15 cellular contexts compared by ENCODE assay signal in the genomic region with DNA sequence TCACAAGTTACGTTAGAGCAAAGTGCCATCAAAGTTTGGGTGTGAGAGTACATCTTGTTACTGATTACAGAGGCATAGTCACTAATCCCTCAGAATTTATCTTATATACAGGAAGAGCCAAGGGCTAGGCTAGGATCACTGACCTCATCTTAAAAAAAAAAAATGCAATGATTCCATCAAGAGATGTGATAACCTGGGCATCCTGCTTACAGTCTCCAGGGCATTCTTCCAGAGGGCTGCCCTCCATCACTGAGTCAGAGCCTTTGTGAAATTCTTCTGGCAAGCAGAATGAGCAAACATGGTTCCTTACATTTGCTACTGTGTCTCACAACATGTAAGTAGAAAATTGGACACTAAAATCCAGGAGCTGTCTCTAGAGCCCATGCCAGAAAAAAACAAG.
DNase-seq lines count a peak whose midpoint lies in the region; ATAC-seq and TF ChIP-seq lines count a peak whose summit lies in the region.
"Had no signal": no experiment of that assay in that cellular context is flagged by ENCODE, and none has a peak within 500 bp of the region (broad histone marks: within the 10 kb centered on the region; RNA-seq: fewer than 3 reads in every experiment).

No MANE protein-coding gene starts in this region.

- in situ Hi-C loops in astrocyte of the spinal cord (cut with HindIII; ENCODE audit: low sequenced_read_pairs), result no loop called here

- POLR2A ChIA-PET in AG04449 (lab: Yijun Ruan, JAX), result interaction anchor here (0.7 kb wide), 1 partner anchor 465 kb away, joined by 3 read pairs; the partner anchor contains the start of gene PMFBP1
- POLR2A ChIA-PET in GM10248 (lab: Yijun Ruan, JAX), result no interaction called here

- H3K4me3 ChIP-seq in AG04449 (ENCODE audit: low read depth, low read length), result no peak overlapping the region
- H3K4me3 ChIP-seq in astrocyte of the spinal cord (ENCODE audit: low read depth, low read length), result no peak overlapping the region
- no peak overlapping the region for H3K4me3 ChIP-seq in hepatocyte
- H3K4me3 ChIP-seq: left ventricle myocardium inferior, neural progenitor cell had no signal

- H3K4me1 ChIP-seq in hepatocyte (ENCODE audit: insufficient read depth), result no peaks in the 10 kb centered on the region
- H3K4me1 ChIP-seq: left ventricle myocardium inferior, neural progenitor cell had no signal

- H3K9me3 ChIP-seq in hepatocyte (ENCODE audit: low read depth), result peaks cover 12% of the 10 kb centered on the region

- ATAC-seq in HG03097 (IDR thresholded peaks at IDR 0.05; ENCODE audit: low FRiP score, unreplicated experiment), result no peak

- DNase-seq in AG04449 (ENCODE audit: low read depth, low spot score) (peak; percentile 17), HT1080 (ENCODE audit: low read depth) (peak; percentile 62), astrocyte of the spinal cord (ENCODE audit: low read depth, low spot score) (peak; percentile 58), hepatocyte (ENCODE audit: low spot score) (peak; percentile 45), HuH-7.5 (ENCODE audit: low spot score) (no peak), MV-4-11 (lab: John Stamatoyannopoulos, UW) (no peak), GM10248 (ENCODE audit: extremely low spot score) (no peak)
- DNase-seq: activated CD4-positive, alpha-beta T cell treated with anti-CD3 and anti-CD28 coated beads for 4 hours; central memory CD4-positive, alpha-beta T cell; glutamatergic neuron; KG1; left ventricle myocardium inferior; stimulated activated CD8-positive, alpha-beta memory T cell treated with anti-CD3 and anti-CD28 coated beads, Interleukin-4, amount 100 ng/mL, for 48 hours had no signal

- no peaks in the 10 kb centered on the region for H4K20me1 ChIP-seq in hepatocyte (ENCODE audit: insufficient read depth, poor library complexity, severe bottlenecking)

- peak overlapping the region; percentile 55 for H3K27ac ChIP-seq in hepatocyte
- H3K27ac ChIP-seq: left ventricle myocardium inferior, neural progenitor cell had no signal

- H3K4me2 ChIP-seq in hepatocyte, result no peak overlapping the region
- H3K4me2 ChIP-seq: neural progenitor cell had no signal

- CTCF ChIA-PET in AG04449 (lab: Yijun Ruan, JAX), result no interaction called here
- CTCF ChIA-PET in GM10248 (lab: Yijun Ruan, JAX), result no interaction called here

- H3K79me2 ChIP-seq in hepatocyte, result no peaks in the 10 kb centered on the region

- H3K27me3 ChIP-seq in hepatocyte, result no peaks in the 10 kb centered on the region
- H3K27me3 ChIP-seq: neural progenitor cell had no signal

- WGBS in hepatocyte (ENCODE audit: low lambda C conversion rate, missing lambda C conversion rate), result 51% methylated on average over 1 of the region's 1 CpG

- no peaks in the 10 kb centered on the region for H3K36me3 ChIP-seq in hepatocyte (replicated peaks; ENCODE audit: insufficient read depth, low read depth)
- H3K36me3 ChIP-seq: left ventricle myocardium inferior had no signal

- H3K9me2 ChIP-seq in hepatocyte (replicated peaks; ENCODE audit: insufficient read depth), result no peaks in the 10 kb centered on the region

- no peak overlapping the region for H2AFZ ChIP-seq in hepatocyte
- H2AFZ ChIP-seq: neural progenitor cell had no signal

- TF ChIP-seq CTCF in AG04449 (IDR thresholded peaks at IDR 0.05; ENCODE audit: insufficient read depth, low read length, missing control alignments) (no peak), astrocyte of the spinal cord (IDR thresholded peaks at IDR 0.05; ENCODE audit: low read depth, low read length) (no peak), hepatocyte (IDR thresholded peaks at IDR 0.05; ENCODE audit: poor library complexity) (no peak), GM10248 (IDR thresholded peaks at IDR 0.05; ENCODE audit: control extremely low read depth, extremely low read depth, low read depth, missing control alignments) (no peak)

Comparison
In these comparisons a context has a peak if more than half of its experiments do, and no peak if none do; other contexts are left out.
1. DNase-seq: peak in AG04449 (single experiment), HT1080 (single experiment), astrocyte of the spinal cord (single experiment) and hepatocyte (single experiment); none in HuH-7.5 (single experiment), MV-4-11 (single experiment) and GM10248 (single experiment).